ENCODE assay signal across 1 cellular context in genomic region chr7:142787034-142787768, GRCh38.
TF ChIP-seq lines count a peak whose summit lies in the region.

No MANE protein-coding gene starts in this region.

TF ChIP-seq in H1, 55 proteins besides CTCF, POLR2A, EP300 and RAD21:
- TF ChIP-seq BACH1 (IDR thresholded peaks at IDR 0.05; ENCODE audit: low read length) (no peak), CBX8 (IDR thresholded peaks at IDR 0.05; ENCODE audit: borderline replicate concordance, low read depth, low read length) (no peak), E2F6 (IDR thresholded peaks at IDR 0.05) (no peak), SAP30 (IDR thresholded peaks at IDR 0.05; ENCODE audit: insufficient read depth, insufficient replicate concordance, low read length) (no peak), RNF2 (IDR thresholded peaks at IDR 0.05; ENCODE audit: borderline replicate concordance, low read depth, low read length, missing control alignments, poor library complexity, severe bottlenecking) (no peak), SP1 (IDR thresholded peaks at IDR 0.05; ENCODE audit: low read depth, low read length) (no peak), BRCA1 (IDR thresholded peaks at IDR 0.05; ENCODE audit: low read depth, low read length) (no peak), NRF1 (IDR thresholded peaks at IDR 0.05; ENCODE audit: low read depth, low read length) (no peak), CTBP2 (IDR thresholded peaks at IDR 0.05; ENCODE audit: borderline replicate concordance, insufficient read depth, insufficient read length, low read length) (no peak), BCL11A (IDR thresholded peaks at IDR 0.05; ENCODE audit: low read depth in 2 of 2, low read length in 2 of 2) (no peak), KDM4A (IDR thresholded peaks at IDR 0.05; ENCODE audit: low read depth, low read length, severe bottlenecking) (no peak), MAX (IDR thresholded peaks at IDR 0.05) (no peak), TAF1 (IDR thresholded peaks at IDR 0.05; ENCODE audit: low read depth, low read length) (no peak), TCF12 (IDR thresholded peaks at IDR 0.05; ENCODE audit: low read depth, low read length) (no peak), KDM1A (IDR thresholded peaks at IDR 0.05; ENCODE audit: borderline replicate concordance, low read length) (no peak), KDM5A (IDR thresholded peaks at IDR 0.05; ENCODE audit: low read length) (no peak), RFX5 (IDR thresholded peaks at IDR 0.05; ENCODE audit: borderline replicate concordance, low read depth, low read length) (no peak), YY1 (IDR thresholded peaks at IDR 0.05; ENCODE audit: low read depth, low read length) (no peak), GTF2F1 (IDR thresholded peaks at IDR 0.05; ENCODE audit: borderline replicate concordance, low read depth, low read length) (no peak)
